19 cellular contexts compared by ENCODE assay signal in the genomic region with DNA sequence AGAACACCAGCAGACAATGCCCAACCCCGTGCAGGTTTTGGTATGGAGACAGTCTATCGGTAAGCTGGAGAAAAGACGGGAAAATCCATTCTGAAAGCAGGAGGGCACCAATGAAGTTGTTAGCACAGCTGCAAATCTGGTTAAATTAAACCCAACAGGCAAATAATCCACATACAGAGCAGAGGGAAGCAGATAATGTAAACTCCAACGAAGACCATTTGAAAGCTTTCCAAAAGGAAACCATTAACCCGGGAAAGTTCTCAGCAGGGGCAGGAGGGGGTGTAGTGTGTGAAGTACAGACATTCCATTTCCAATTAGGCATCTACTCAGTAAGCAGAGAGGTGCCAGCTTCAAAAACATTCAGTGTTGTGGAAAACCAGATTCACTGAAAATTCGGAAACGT. TPM values are rescaled to one million over a fixed set of nuclear protein-coding genes. Genes with fewer than 3 reads are reported as not detected.
DNase-seq lines count a peak whose midpoint lies in the region; ATAC-seq, FAIRE-seq and TF ChIP-seq lines count a peak whose summit lies in the region.
"Had no signal": no experiment of that assay in that cellular context is flagged by ENCODE, and none has a peak within 500 bp of the region (broad histone marks: within the 10 kb centered on the region; RNA-seq: fewer than 3 reads in every experiment).

No MANE protein-coding gene starts in this region.

- H2AFZ ChIP-seq in astrocyte (ENCODE audit: low read depth, low read length), result no peak overlapping the region

- H3K27ac Mint-ChIP-seq in astrocyte (ENCODE audit: unreplicated experiment), result no peak overlapping the region
- no peak overlapping the region for H3K27ac Mint-ChIP-seq in type B pancreatic cell
- H3K27ac Mint-ChIP-seq: activated naive CD8-positive, alpha-beta T cell; activated T-cell treated with anti-CD3 and anti-CD28 coated beads, Interleukin-2, amount 50 U/mL, for 24 hours had no signal

- H3K4me1 Mint-ChIP-seq in astrocyte (ENCODE audit: low read depth, unreplicated experiment) (peaks cover 4% of the 10 kb centered on the region), type B pancreatic cell (ENCODE audit: unreplicated experiment) (peaks cover 33% of the 10 kb centered on the region)

- H3K79me2 ChIP-seq in astrocyte (ENCODE audit: insufficient read depth, low read length), result no peaks in the 10 kb centered on the region

- H3K4me3 Mint-ChIP-seq in astrocyte (ENCODE audit: unreplicated experiment) (no peak overlapping the region), type B pancreatic cell (peak overlapping the region; percentile 42)
- H3K4me3 Mint-ChIP-seq: activated naive CD8-positive, alpha-beta T cell; activated T-cell treated with anti-CD3 and anti-CD28 coated beads, Interleukin-2, amount 50 U/mL, for 24 hours had no signal

- peak; percentile 43 for ATAC-seq in left lung
- no peak for ATAC-seq in esophagus mucosa

- H3K4me3 ChIP-seq in astrocyte (ENCODE audit: insufficient read depth, low read depth, low read length) (no peak overlapping the region), left lung (no peak overlapping the region)
- H3K4me3 ChIP-seq: SK-N-MC had no signal

- peak overlapping the region; percentile 46 for H3K4me2 ChIP-seq in astrocyte (ENCODE audit: low read length)

- intact Hi-C loops in left lung (cut with DNase I), result no loop called here

- H3K9me3 ChIP-seq in astrocyte (ENCODE audit: insufficient read depth, low read depth, low read length), result no peaks in the 10 kb centered on the region
- H3K9me3 ChIP-seq in left lung, result no peaks in the 10 kb centered on the region

- DNase-seq in NCI-H2227 treated with DMSO at 0.1 percent for 48 hours (lab: John Stamatoyannopoulos, UW), result peak; percentile 3
- no peak for DNase-seq in NCI-H2227 (lab: John Stamatoyannopoulos, UW; ENCODE audit: unreplicated experiment)
- DNase-seq in astrocyte (ENCODE audit: low read depth), result no peak
- DNase-seq in left lung, result no peak
- DNase-seq in type B pancreatic cell (ENCODE audit: extremely low spot score, unreplicated experiment), result no peak
- DNase-seq in putamen (ENCODE audit: low spot score), result no peak
- DNase-seq in stimulated activated CD8-positive, alpha-beta memory T cell treated with anti-CD3 and anti-CD28 coated beads, Interleukin-4, amount 100 ng/mL, for 48 hours, result no peak
- DNase-seq: activated T-cell treated with anti-CD3 and anti-CD28 coated beads, Interleukin-2, amount 50 U/mL, for 24 hours; caudate nucleus; NCI-H187; OCI-M1; stimulated activated CD4-positive, alpha-beta T cell treated with anti-CD3 and anti-CD28 coated beads, Interleukin-15, amount 100 ng/mL, for 24 hours had no signal

- H4K20me1 ChIP-seq in astrocyte (ENCODE audit: insufficient read depth, low read length), result no peaks in the 10 kb centered on the region

- no peak for FAIRE-seq in astrocyte (lab: Jason Lieb, UNC)
- FAIRE-seq: GM19239 had no signal

- H3K27ac ChIP-seq in astrocyte (ENCODE audit: low read depth, low read length) (no peak overlapping the region), left lung (no peak overlapping the region)
- H3K27ac ChIP-seq: SK-N-MC had no signal

- no peaks in the 10 kb centered on the region for H3K36me3 ChIP-seq in astrocyte (ENCODE audit: insufficient read depth, low read length)
- H3K36me3 ChIP-seq in left lung, result no peaks in the 10 kb centered on the region

- no peak overlapping the region for H3K9ac ChIP-seq in astrocyte (ENCODE audit: low read length)

- peaks cover 6% of the 10 kb centered on the region for H3K9me3 Mint-ChIP-seq in astrocyte (ENCODE audit: unreplicated experiment)
- H3K9me3 Mint-ChIP-seq in type B pancreatic cell, result no peaks in the 10 kb centered on the region
- H3K9me3 Mint-ChIP-seq: activated T-cell treated with anti-CD3 and anti-CD28 coated beads, Interleukin-2, amount 50 U/mL, for 24 hours had no signal

- H3K27me3 Mint-ChIP-seq in astrocyte (ENCODE audit: low read depth, unreplicated experiment), result peaks cover 70% of the 10 kb centered on the region
- no peaks in the 10 kb centered on the region for H3K27me3 Mint-ChIP-seq in type B pancreatic cell
- H3K27me3 Mint-ChIP-seq: activated naive CD8-positive, alpha-beta T cell; activated T-cell treated with anti-CD3 and anti-CD28 coated beads, Interleukin-2, amount 50 U/mL, for 24 hours had no signal

- TF ChIP-seq CTCF in astrocyte (IDR thresholded peaks at IDR 0.05; ENCODE audit: insufficient read depth, low read depth, low read length) (no peak), left lung (IDR thresholded peaks at IDR 0.05) (no peak), type B pancreatic cell (conservative IDR thresholded peaks at IDR 0.05) (no peak)

- H3K36me3 Mint-ChIP-seq in astrocyte (ENCODE audit: low read depth, unreplicated experiment), result no peaks in the 10 kb centered on the region
- no peaks in the 10 kb centered on the region for H3K36me3 Mint-ChIP-seq in type B pancreatic cell
- H3K36me3 Mint-ChIP-seq: activated naive CD8-positive, alpha-beta T cell had no signal

- H3K27me3 ChIP-seq in astrocyte (ENCODE audit: insufficient read depth, low read length), result peaks cover 44% of the 10 kb centered on the region
- no peaks in the 10 kb centered on the region for H3K27me3 ChIP-seq in left lung

- H3K4me1 ChIP-seq in astrocyte (ENCODE audit: insufficient read depth, low read length) (no peaks in the 10 kb centered on the region), left lung (no peaks in the 10 kb centered on the region)

RNA-seq across cellular contexts. Expression of a gene that starts 10.3 kb away (rescaled TPM):
- total RNA-seq in astrocyte (0.12 TPM in 1 of 2 replicates, not detected in the other), left lung (under 1 TPM in 1 of 2 donors, not detected in 1; 0.47 TPM), type B pancreatic cell (ENCODE audit: low replicate concordance) (4.8 and 5.1 TPM in 2 replicates), esophagus mucosa (4.8 TPM)
- total RNA-seq: LHCN-M2, posterior vena cava, temporal lobe had no signal
